23 cellular contexts compared by ENCODE assay signal in the genomic region with DNA sequence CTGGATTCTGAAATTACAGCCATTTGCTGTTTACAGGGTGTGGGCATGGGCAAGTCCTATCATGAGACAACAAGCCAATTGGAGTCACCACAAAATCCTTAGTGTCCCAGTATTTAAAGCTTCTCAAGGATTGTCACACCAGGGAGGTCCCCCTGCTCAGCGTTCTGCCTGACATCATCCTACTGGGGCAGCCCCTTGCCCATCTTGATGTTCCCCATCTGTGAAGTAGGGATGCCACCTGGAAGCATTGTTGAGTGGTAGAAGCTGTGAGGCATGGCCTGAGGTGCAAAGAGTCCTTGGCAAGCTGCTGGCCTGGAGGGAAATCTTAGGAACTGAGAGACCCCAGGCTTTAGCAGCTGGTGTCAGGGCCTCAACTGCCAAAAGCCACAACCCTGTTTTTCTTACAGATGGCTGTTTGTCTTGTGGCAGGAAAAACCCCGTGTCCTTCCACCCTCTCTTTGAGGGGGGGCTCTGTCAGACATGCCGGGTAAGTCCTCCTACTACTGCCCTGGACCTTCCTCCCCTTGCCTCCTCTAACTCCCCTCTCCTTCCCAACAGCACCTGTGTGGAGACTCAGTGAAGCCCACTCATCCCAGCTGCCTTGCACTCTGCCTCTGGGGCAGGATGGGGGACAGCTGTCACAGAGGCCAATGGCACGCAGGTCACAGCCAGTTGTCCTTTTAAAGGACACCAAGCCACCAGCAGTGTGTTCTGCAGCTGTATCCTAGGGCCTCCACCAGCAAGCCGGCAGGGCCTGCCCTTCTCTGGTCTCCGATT. TPM values are rescaled to one million over a fixed set of nuclear protein-coding genes. Genes with fewer than 3 reads are reported as not detected.
DNase-seq lines count a peak whose midpoint lies in the region; ATAC-seq and TF ChIP-seq lines count a peak whose summit lies in the region.
"Had no signal": no experiment of that assay in that cellular context is flagged by ENCODE, and none has a peak within 500 bp of the region (broad histone marks: within the 10 kb centered on the region; RNA-seq: fewer than 3 reads in every experiment).

No MANE protein-coding gene starts in this region.

- no peaks in the 10 kb centered on the region for H3K36me3 Mint-ChIP-seq in activated naive CD4-positive, alpha-beta T cell treated with anti-CD3 and anti-CD28 coated beads for 36 hours (ENCODE audit: low read depth)
- peaks cover 13% of the 10 kb centered on the region for H3K36me3 Mint-ChIP-seq in chondrocyte (ENCODE audit: low read depth)
- peaks cover 6% of the 10 kb centered on the region for H3K36me3 Mint-ChIP-seq in progenitor cell of endocrine pancreas (ENCODE audit: insufficient read depth)
- H3K36me3 Mint-ChIP-seq: activated naive CD8-positive, alpha-beta T cell; IgD-negative memory B cell had no signal

- H3K27ac ChIP-seq in KOPT-K1 (ENCODE audit: low read depth, low read length, poor library complexity, severe bottlenecking) (peak overlapping the region; percentile 72), Peyer's patch (no peak overlapping the region), substantia nigra (ENCODE audit: low read depth, low read length, poor library complexity, severe bottlenecking) (no peak overlapping the region)
- H3K27ac ChIP-seq: A549, brain microvascular endothelial cell, C4-2B, VCaP had no signal

- H3K4me1 ChIP-seq in Peyer's patch: no peaks in the 10 kb centered on the region
- H3K4me1 ChIP-seq: A549 had no signal

- TF ChIP-seq CTCF in chondrocyte (IDR thresholded peaks at IDR 0.05): no peak
- no peak for TF ChIP-seq CTCF in progenitor cell of endocrine pancreas (IDR thresholded peaks at IDR 0.05; ENCODE audit: unreplicated experiment)
- no peak for TF ChIP-seq CTCF in Peyer's patch (IDR thresholded peaks at IDR 0.05)

- TF ChIP-seq POLR2A in Peyer's patch (IDR thresholded peaks at IDR 0.05): no peak

- peaks cover 38% of the 10 kb centered on the region for H3K4me1 Mint-ChIP-seq in activated naive CD4-positive, alpha-beta T cell treated with anti-CD3 and anti-CD28 coated beads for 36 hours (ENCODE audit: low read depth)
- H3K4me1 Mint-ChIP-seq in chondrocyte (ENCODE audit: low read depth): peaks cover 16% of the 10 kb centered on the region
- H3K4me1 Mint-ChIP-seq in progenitor cell of endocrine pancreas (ENCODE audit: low read depth): no peaks in the 10 kb centered on the region
- H3K4me1 Mint-ChIP-seq: immature natural killer cell had no signal

- no peaks in the 10 kb centered on the region for H3K9me3 Mint-ChIP-seq in activated naive CD4-positive, alpha-beta T cell treated with anti-CD3 and anti-CD28 coated beads for 36 hours
- H3K9me3 Mint-ChIP-seq in chondrocyte (ENCODE audit: low read depth) (no peaks in the 10 kb centered on the region), progenitor cell of endocrine pancreas (ENCODE audit: low read depth) (no peaks in the 10 kb centered on the region)
- H3K9me3 Mint-ChIP-seq: activated T-cell treated with anti-CD3 and anti-CD28 coated beads, Interleukin-2, amount 50 U/mL, for 4 hours; IgD-negative memory B cell; immature natural killer cell had no signal

- no peaks in the 10 kb centered on the region for H3K27me3 ChIP-seq in Peyer's patch
- H3K27me3 ChIP-seq: brain microvascular endothelial cell had no signal

- H3K4me3 ChIP-seq in Peyer's patch: no peak overlapping the region
- H3K4me3 ChIP-seq: A549 had no signal

- no peak for ATAC-seq in GM21528 (IDR thresholded peaks at IDR 0.05; ENCODE audit: low FRiP score, unreplicated experiment)
- ATAC-seq: A549; activated T-cell treated with anti-CD3 and anti-CD28 coated beads, Interleukin-2, amount 50 U/mL, for 4 hours; PC-3 had no signal

- CTCF ChIA-PET in activated naive CD4-positive, alpha-beta T cell treated with anti-CD3 and anti-CD28 coated beads for 36 hours (lab: Charles Lee): interaction anchor here (0.6 to 3.3 kb wide), 3 partner anchors 12 to 300 kb away, joined by 3 to 19 read pairs (median 4); no protein-coding TSS in a partner anchor

- H3K9me3 ChIP-seq in KOPT-K1 (ENCODE audit: insufficient read depth, low read length, poor library complexity, severe bottlenecking) (no peaks in the 10 kb centered on the region), Peyer's patch (no peaks in the 10 kb centered on the region)
- H3K9me3 ChIP-seq: A549 had no signal

- H3K27me3 Mint-ChIP-seq in activated naive CD4-positive, alpha-beta T cell treated with anti-CD3 and anti-CD28 coated beads for 36 hours (ENCODE audit: low read depth): no peaks in the 10 kb centered on the region
- H3K27me3 Mint-ChIP-seq in chondrocyte (ENCODE audit: low read depth) (no peaks in the 10 kb centered on the region), progenitor cell of endocrine pancreas (no peaks in the 10 kb centered on the region)
- H3K27me3 Mint-ChIP-seq: activated naive CD8-positive, alpha-beta T cell; IgD-negative memory B cell had no signal

- H3K4me3 Mint-ChIP-seq in activated naive CD4-positive, alpha-beta T cell treated with anti-CD3 and anti-CD28 coated beads for 36 hours: no peak overlapping the region
- H3K4me3 Mint-ChIP-seq in chondrocyte (ENCODE audit: unreplicated experiment) (no peak overlapping the region), progenitor cell of endocrine pancreas (ENCODE audit: low read depth) (no peak overlapping the region)
- H3K4me3 Mint-ChIP-seq: activated naive CD8-positive, alpha-beta T cell; activated T-cell treated with anti-CD3 and anti-CD28 coated beads, Interleukin-2, amount 50 U/mL, for 4 hours; immature natural killer cell had no signal

- peak; percentile 60 for DNase-seq in activated naive CD4-positive, alpha-beta T cell treated with anti-CD3 and anti-CD28 coated beads for 36 hours
- no peak for DNase-seq in activated naive CD4-positive, alpha-beta T cell treated with anti-CD3 and anti-CD28 coated beads, Interleukin-2, amount 50 U/mL, for 16 hours
- no peak for DNase-seq in chondrocyte (ENCODE audit: low spot score)
- DNase-seq in progenitor cell of endocrine pancreas (ENCODE audit: low spot score, unreplicated experiment): no peak
- no peak for DNase-seq in Peyer's patch
- no peak for DNase-seq in substantia nigra (lab: John Stamatoyannopoulos, UW)
- DNase-seq: activated CD8-positive, alpha-beta memory T cell treated with anti-CD3 and anti-CD28 coated beads for 24 hours; activated T-cell treated with anti-CD3 and anti-CD28 coated beads, Interleukin-2, amount 50 U/mL, for 4 hours; brain microvascular endothelial cell; immature natural killer cell; NCI-H1436 treated with DMSO at 0.1 percent for 48 hours; NCI-H2171 treated with DMSO at 0.1 percent for 48 hours; NCI-H774; occipital lobe; PC-3; SIG-M5 had no signal

- H3K27ac Mint-ChIP-seq in activated naive CD4-positive, alpha-beta T cell treated with anti-CD3 and anti-CD28 coated beads for 36 hours: no peak overlapping the region
- H3K27ac Mint-ChIP-seq in chondrocyte (ENCODE audit: unreplicated experiment) (peak overlapping the region; percentile 73), progenitor cell of endocrine pancreas (peak overlapping the region; percentile 83)
- H3K27ac Mint-ChIP-seq: IgD-negative memory B cell, immature natural killer cell had no signal

- intact Hi-C loops in activated naive CD4-positive, alpha-beta T cell treated with anti-CD3 and anti-CD28 coated beads for 36 hours (cut with micrococcal nuclease): no loop called here

- H3K36me3 ChIP-seq in KOPT-K1 (ENCODE audit: insufficient read depth, low read length) (peaks cover 93% of the 10 kb centered on the region), Peyer's patch (no peaks in the 10 kb centered on the region)

RNA-seq across cellular contexts. Expression of a gene that starts 23.2 kb away (rescaled TPM):
- total RNA-seq in activated naive CD4-positive, alpha-beta T cell treated with anti-CD3 and anti-CD28 coated beads for 36 hours: 100 to 1,000 TPM; 119 to 127 TPM
- total RNA-seq in chondrocyte (121 to 177 TPM (median 176 TPM) in 3 replicates), progenitor cell of endocrine pancreas (171 and 177 TPM in 2 replicates), Peyer's patch (10 to 100 TPM; 39.2 to 84.2 (median 41.9) TPM)

RNA-seq across cellular contexts. Expression of a gene that starts 34.4 kb away (rescaled TPM):
- 1 to 10 TPM; 2.0 to 2.2 TPM for total RNA-seq in activated naive CD4-positive, alpha-beta T cell treated with anti-CD3 and anti-CD28 coated beads for 36 hours
- 2.0 to 4.8 TPM (median 4.7 TPM) in 3 replicates for total RNA-seq in chondrocyte
- total RNA-seq in progenitor cell of endocrine pancreas: 15.4 and 15.9 TPM in 2 replicates
- 1 to 10 TPM in 1 of 4 donors, under 1 TPM in 3; 0.67 to 4.1 (median 0.86) TPM for total RNA-seq in Peyer's patch

RNA-seq across cellular contexts. Expression of a gene that starts 53.3 kb away (rescaled TPM):
- 10 to 100 TPM; 33.8 to 36.6 TPM for total RNA-seq in activated naive CD4-positive, alpha-beta T cell treated with anti-CD3 and anti-CD28 coated beads for 36 hours
- total RNA-seq in chondrocyte (34.4 to 83.2 TPM (median 82.9 TPM) in 3 replicates), progenitor cell of endocrine pancreas (69.8 and 70.1 TPM in 2 replicates), Peyer's patch (10 to 100 TPM in 2 of 4 donors, 1 to 10 TPM in 2; 7.9 to 16.3 (median 10.5) TPM)
